ENCODE assay signal across 20 cellular contexts in the genomic region with DNA sequence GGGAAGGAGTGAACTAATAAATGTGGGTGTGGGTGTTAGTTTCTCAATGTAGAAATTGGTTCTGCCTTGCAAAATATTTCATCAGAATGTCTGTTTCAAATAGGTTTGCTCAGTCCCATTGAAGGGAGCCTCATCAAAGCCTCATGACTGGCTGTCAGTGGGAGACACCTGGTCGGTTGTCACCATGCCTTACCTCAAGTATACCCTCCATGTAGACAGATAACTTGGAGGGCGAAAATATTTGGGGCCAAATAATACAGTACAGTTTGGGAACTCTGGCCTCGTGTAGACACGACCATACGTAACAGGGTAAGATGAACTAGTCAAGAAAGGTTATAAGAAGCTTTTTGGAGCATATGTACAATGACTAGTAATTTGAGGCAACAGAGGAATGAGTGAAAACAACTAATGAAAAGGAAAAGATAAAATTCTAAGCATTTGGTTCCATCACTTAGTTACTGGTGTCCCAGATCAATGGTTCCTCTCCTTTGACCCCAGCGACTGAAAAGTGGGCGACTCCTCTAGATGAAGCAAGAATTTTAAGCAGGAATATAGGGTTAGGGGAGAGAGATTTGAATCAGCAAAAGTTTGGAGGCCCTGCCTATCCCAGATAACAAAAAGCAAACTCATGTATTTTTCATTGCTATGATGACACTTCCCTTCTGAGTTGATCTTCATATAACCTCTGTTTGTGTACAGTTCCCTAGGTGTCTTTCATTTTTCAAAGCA.
"Had no signal": no experiment of that assay in that cellular context is flagged by ENCODE, and none has a peak within 500 bp of the region (broad histone marks: within the 10 kb centered on the region; RNA-seq: fewer than 3 reads in every experiment).

No MANE protein-coding gene starts in this region.

- H3K4me3 Mint-ChIP-seq: activated CD4-positive, alpha-beta memory T cell treated with anti-CD3 and anti-CD28 coated beads, Interleukin-2, amount 10 ng/mL, durations not matched to agents 7 days and 5 days; activated naive CD8-positive, alpha-beta T cell; memory B cell; natural killer cell; stimulated activated effector memory CD8-positive, alpha-beta T cell treated with anti-CD3 and anti-CD28 coated beads, Interleukin-12 subunit alpha, Interleukin-12 subunit beta, amount 100 ng/mL, for 72 hours; WTC11 had no signal

- H3K9me3 ChIP-seq: thyroid gland, uterus had no signal

- H3K4me1 ChIP-seq: thyroid gland, uterus had no signal

- H3K4me3 ChIP-seq: thyroid gland, uterus had no signal

- H3K27ac Mint-ChIP-seq: activated CD4-positive, alpha-beta memory T cell treated with anti-CD3 and anti-CD28 coated beads, Interleukin-2, amount 10 ng/mL, durations not matched to agents 7 days and 5 days; activated naive CD8-positive, alpha-beta T cell; memory B cell; natural killer cell; stimulated activated effector memory CD8-positive, alpha-beta T cell treated with anti-CD3 and anti-CD28 coated beads, Interleukin-12 subunit alpha, Interleukin-12 subunit beta, amount 100 ng/mL, for 72 hours; WTC11 had no signal

- H3K27me3 Mint-ChIP-seq: activated CD4-positive, alpha-beta memory T cell treated with anti-CD3 and anti-CD28 coated beads, Interleukin-2, amount 10 ng/mL, durations not matched to agents 7 days and 5 days; activated naive CD8-positive, alpha-beta T cell; memory B cell had no signal

- H3K36me3 ChIP-seq: brain microvascular endothelial cell, thyroid gland, uterus had no signal

- H3K27me3 ChIP-seq: brain microvascular endothelial cell, thyroid gland, uterus had no signal

- ATAC-seq: left ventricle myocardium superior; stimulated activated effector memory CD8-positive, alpha-beta T cell treated with anti-CD3 and anti-CD28 coated beads, Interleukin-12 subunit alpha, Interleukin-12 subunit beta, amount 100 ng/mL, for 72 hours; WTC11 had no signal

- H3K4me1 Mint-ChIP-seq: activated CD4-positive, alpha-beta memory T cell treated with anti-CD3 and anti-CD28 coated beads, Interleukin-2, amount 10 ng/mL, durations not matched to agents 7 days and 5 days; memory B cell; natural killer cell; stimulated activated effector memory CD8-positive, alpha-beta T cell treated with anti-CD3 and anti-CD28 coated beads, Interleukin-12 subunit alpha, Interleukin-12 subunit beta, amount 100 ng/mL, for 72 hours had no signal

- H3K27ac ChIP-seq: brain microvascular endothelial cell, thyroid gland, uterus had no signal

- DNase-seq: activated CD4-positive, alpha-beta memory T cell treated with anti-CD3 and anti-CD28 coated beads, Interleukin-2, amount 10 ng/mL, durations not matched to agents 7 days and 5 days; activated CD4-positive, alpha-beta T cell treated with anti-CD3 and anti-CD28 coated beads for 4 hours; activated gamma-delta T cell; activated T-cell treated with anti-CD3 and anti-CD28 coated beads, Interleukin-2, amount 50 U/mL, for 48 hours; amniotic stem cell; brain microvascular endothelial cell; cortex of kidney; effector CD8-positive, alpha-beta T cell; hippocampal formation; kidney; left ventricle myocardium superior; natural killer cell; nucleus accumbens; T1000; thyroid gland; uterus had no signal

- H3K9me3 Mint-ChIP-seq: activated CD4-positive, alpha-beta memory T cell treated with anti-CD3 and anti-CD28 coated beads, Interleukin-2, amount 10 ng/mL, durations not matched to agents 7 days and 5 days; memory B cell; natural killer cell; stimulated activated effector memory CD8-positive, alpha-beta T cell treated with anti-CD3 and anti-CD28 coated beads, Interleukin-12 subunit alpha, Interleukin-12 subunit beta, amount 100 ng/mL, for 72 hours had no signal
